Comparison of ENCODE assay signal across 18 cellular contexts in the genomic region with DNA sequence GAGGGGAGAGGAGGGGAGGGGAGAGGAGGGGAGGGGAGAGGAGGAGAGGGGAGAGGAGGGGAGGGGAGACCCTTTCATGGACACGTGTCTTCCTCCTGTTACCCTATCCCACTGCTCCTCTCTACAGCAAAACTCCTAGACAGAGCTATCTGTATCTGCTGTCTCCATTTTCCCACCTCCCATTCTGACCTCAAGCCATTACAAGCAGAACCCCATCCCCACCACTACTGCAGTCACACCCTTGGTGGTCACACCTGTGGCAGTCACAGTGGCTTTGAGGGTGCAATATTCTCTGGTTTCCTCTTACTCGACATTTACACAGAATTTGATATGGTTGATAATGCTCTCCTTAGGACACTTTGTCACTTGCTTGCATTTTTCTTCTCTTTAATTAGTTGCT. TPM values are rescaled to one million over a fixed set of nuclear protein-coding genes. Genes with fewer than 3 reads are reported as not detected.
DNase-seq lines count a peak whose midpoint lies in the region; ATAC-seq and TF ChIP-seq lines count a peak whose summit lies in the region.
"Had no signal": no experiment of that assay in that cellular context is flagged by ENCODE, and none has a peak within 500 bp of the region (broad histone marks: within the 10 kb centered on the region; RNA-seq: fewer than 3 reads in every experiment).

No MANE protein-coding gene starts in this region.

- peaks cover 5% of the 10 kb centered on the region for H3F3A ChIP-seq in SK-N-SH (replicated peaks; ENCODE audit: insufficient read depth)

- no TSS peak for BruUV-seq in MCF 10A (replicated peaks; lab: Mats Ljungman, UMichigan)

- H3K36me3 ChIP-seq in BLaER1 (peaks cover 38% of the 10 kb centered on the region), SK-N-SH (replicated peaks in 1 of 2; ENCODE audit: control insufficient read depth in 1 of 2, insufficient read depth in 2 of 2, low read length in 1 of 2) (no peaks in the 10 kb centered on the region)
- H3K36me3 ChIP-seq in CD8-positive, alpha-beta T cell (ENCODE audit: insufficient read depth, low read length), result no peaks in the 10 kb centered on the region

- H4K20me1 ChIP-seq in BLaER1 (no peaks in the 10 kb centered on the region), SK-N-SH (ENCODE audit: insufficient read depth) (no peaks in the 10 kb centered on the region)

- H3K4me1 ChIP-seq in BLaER1, result peaks cover 94% of the 10 kb centered on the region
- peaks cover 36% of the 10 kb centered on the region for H3K4me1 ChIP-seq in CD8-positive, alpha-beta T cell (ENCODE audit: insufficient read depth, low read length)
- peaks cover 0 to 7% of the 10 kb centered on the region in 2 experiments; a peak in 2 of 4 replicates for H3K4me1 ChIP-seq in SK-N-SH (ENCODE audit: control insufficient read depth in 1 of 2, insufficient read depth in 2 of 2, low read depth in 1 of 2, low read length in 1 of 2)

- peak overlapping the region; percentile 58 for H3K4me2 ChIP-seq in BLaER1
- no peak overlapping the region for H3K4me2 ChIP-seq in SK-N-SH

- H3K9me3 Mint-ChIP-seq in CD8-positive, alpha-beta T cell, result no peaks in the 10 kb centered on the region
- no peaks in the 10 kb centered on the region for H3K9me3 Mint-ChIP-seq in T-helper 2 cell treated with Interferon-gamma antibody and Interleukin-4, amounts not matched to agents 5 μg/mL and 100 μg/mL, for 36 hours
- H3K9me3 Mint-ChIP-seq in immature natural killer cell (no peaks in the 10 kb centered on the region), MCF 10A (ENCODE audit: unreplicated experiment) (no peaks in the 10 kb centered on the region)

- H3K9ac ChIP-seq in BLaER1 (no peak overlapping the region), SK-N-SH (no peak overlapping the region)

- peaks cover 39% of the 10 kb centered on the region for H3K4me1 Mint-ChIP-seq in CD8-positive, alpha-beta T cell (ENCODE audit: low read depth)
- H3K4me1 Mint-ChIP-seq in T-helper 2 cell treated with Interferon-gamma antibody and Interleukin-4, amounts not matched to agents 5 μg/mL and 100 μg/mL, for 36 hours (ENCODE audit: low read depth), result peaks cover 56% of the 10 kb centered on the region
- peaks cover 34 to 61% of the 10 kb centered on the region in 2 donors for H3K4me1 Mint-ChIP-seq in immature natural killer cell
- H3K4me1 Mint-ChIP-seq in MCF 10A (ENCODE audit: insufficient read depth, unreplicated experiment), result peaks cover 14% of the 10 kb centered on the region

- intact Hi-C loops in CD8-positive, alpha-beta T cell (cut with DNase I, micrococcal nuclease), result loop anchor here in 1 of 2 experiments (10.0 kb wide), 1 partner anchor 158 kb away; a partner anchor contains a TSS
- intact Hi-C loops in MCF 10A (cut with micrococcal nuclease), result no loop called here

- no peaks in the 10 kb centered on the region for H3K9me2 ChIP-seq in SK-N-SH

- H3K27me3 ChIP-seq in BLaER1, result no peaks in the 10 kb centered on the region
- H3K27me3 ChIP-seq in CD8-positive, alpha-beta T cell (ENCODE audit: insufficient read depth, low read length), result no peaks in the 10 kb centered on the region
- no peaks in the 10 kb centered on the region for H3K27me3 ChIP-seq in SK-N-SH (ENCODE audit: insufficient read depth)

- H3K9me3 ChIP-seq in BLaER1 (no peaks in the 10 kb centered on the region), SK-N-SH (no peaks in the 10 kb centered on the region)
- H3K9me3 ChIP-seq in CD8-positive, alpha-beta T cell (ENCODE audit: low read length), result no peaks in the 10 kb centered on the region

- DNase-seq in CD8-positive, alpha-beta T cell, result peak in 1 of 7 experiments; percentile 57
- DNase-seq in T-helper 2 cell treated with Interferon-gamma antibody and Interleukin-4, amounts not matched to agents 5 μg/mL and 100 μg/mL, for 36 hours (ENCODE audit: low spot score), result peak; percentile 47
- DNase-seq in immature natural killer cell (peak; percentile 63 to 66 (median 64)), SK-N-SH (no peak), MCF 10A (ENCODE audit: unreplicated experiment) (no peak), mesenteric fat pad (ENCODE audit: low spot score) (no peak)
- DNase-seq: activated gamma-delta T cell treated with Interleukin-2 at 50 U/mL for 16 hours, GDM1, left colon, midbrain, MM.1S, NCI-H2029 treated with DMSO at 0.1 percent for 48 hours, NCI-H526, nucleus accumbens, right cardiac atrium had no signal

- peak overlapping the region; percentile 61 for H3K27ac ChIP-seq in BLaER1
- H3K27ac ChIP-seq in CD8-positive, alpha-beta T cell (ENCODE audit: low read depth, low read length), result no peak overlapping the region
- no peak overlapping the region for H3K27ac ChIP-seq in SK-N-SH (ENCODE audit: low read depth in 2 of 2, low read length in 1 of 2)
- H3K27ac ChIP-seq: SK-N-MC had no signal

- H3K4me3 ChIP-seq in BLaER1 (no peak overlapping the region), SK-N-SH (ENCODE audit: low read depth in 2 of 2, low read length in 1 of 2) (no peak overlapping the region)
- H3K4me3 ChIP-seq in CD8-positive, alpha-beta T cell (ENCODE audit: low read depth, low read length), result no peak overlapping the region
- H3K4me3 ChIP-seq: SK-N-MC had no signal

- H3K36me3 Mint-ChIP-seq in CD8-positive, alpha-beta T cell, result no peaks in the 10 kb centered on the region
- H3K36me3 Mint-ChIP-seq in T-helper 2 cell treated with Interferon-gamma antibody and Interleukin-4, amounts not matched to agents 5 μg/mL and 100 μg/mL, for 36 hours (ENCODE audit: low read depth), result peaks cover 25% of the 10 kb centered on the region
- H3K36me3 Mint-ChIP-seq in immature natural killer cell (peaks cover 4 to 10% (median 9%) of the 10 kb centered on the region in 3 donors), MCF 10A (ENCODE audit: insufficient read depth, unreplicated experiment) (no peaks in the 10 kb centered on the region)

- no peaks in the 10 kb centered on the region for H3K27me3 Mint-ChIP-seq in CD8-positive, alpha-beta T cell (ENCODE audit: low read depth)
- H3K27me3 Mint-ChIP-seq in T-helper 2 cell treated with Interferon-gamma antibody and Interleukin-4, amounts not matched to agents 5 μg/mL and 100 μg/mL, for 36 hours (ENCODE audit: low read depth), result no peaks in the 10 kb centered on the region
- peaks cover 2 to 11% (median 11%) of the 10 kb centered on the region in 3 donors for H3K27me3 Mint-ChIP-seq in immature natural killer cell (ENCODE audit: low read depth in 3 of 3)
- no peaks in the 10 kb centered on the region for H3K27me3 Mint-ChIP-seq in MCF 10A (ENCODE audit: insufficient read depth, unreplicated experiment)

- 78% methylated on average over 2 of the region's 2 CpGs for WGBS in SK-N-SH (ENCODE audit: low lambda C conversion rate)

- H2AFZ ChIP-seq in SK-N-SH (ENCODE audit: low read depth), result no peak overlapping the region

- no peak overlapping the region for H3K4me3 Mint-ChIP-seq in CD8-positive, alpha-beta T cell
- peak overlapping the region; percentile 56 for H3K4me3 Mint-ChIP-seq in T-helper 2 cell treated with Interferon-gamma antibody and Interleukin-4, amounts not matched to agents 5 μg/mL and 100 μg/mL, for 36 hours
- H3K4me3 Mint-ChIP-seq in immature natural killer cell (peak overlapping the region; percentile 69 to 80 (median 70)), MCF 10A (ENCODE audit: unreplicated experiment) (no peak overlapping the region)

- POLR2A ChIA-PET in CD8-positive, alpha-beta T cell (lab: Charles Lee), result interaction anchor here (1.0 to 3.0 kb wide), 4 partner anchors 8 to 65 kb away, joined by 3 to 15 read pairs (median 8); a partner anchor contains a TSS
- POLR2A ChIA-PET in SK-N-SH (lab: Yijun Ruan, JAX), result no interaction called here
- POLR2A ChIA-PET in MCF 10A (lab: Yijun Ruan, JAX), result no interaction called here

- CTCF ChIA-PET in CD8-positive, alpha-beta T cell (lab: Charles Lee), result interaction anchor here (1.3 kb wide), 1 partner anchor 8 kb away, joined by 7 read pairs; no protein-coding TSS in a partner anchor
- CTCF ChIA-PET in SK-N-SH (lab: Yijun Ruan, JAX) (interaction anchor here (1.1 to 1.7 kb wide), 2 partner anchors 19 to 162 kb away, joined by 3 read pairs; no protein-coding TSS in a partner anchor), MCF 10A (lab: Yijun Ruan, JAX) (no interaction called here)

- TF ChIP-seq CTCF in CD8-positive, alpha-beta T cell (IDR thresholded peaks at IDR 0.05), result no peak
- no peak for TF ChIP-seq CTCF in SK-N-SH (IDR thresholded peaks at IDR 0.05)
- no peak for TF ChIP-seq CTCF in MCF 10A (IDR thresholded peaks at IDR 0.05; ENCODE audit: unreplicated experiment)

- no peak for ATAC-seq in CD8-positive, alpha-beta T cell
- ATAC-seq: left colon, Panc1, right cardiac atrium had no signal

- H3K27ac Mint-ChIP-seq in CD8-positive, alpha-beta T cell, result peak overlapping the region; percentile 15
- peak overlapping the region; percentile 88 for H3K27ac Mint-ChIP-seq in T-helper 2 cell treated with Interferon-gamma antibody and Interleukin-4, amounts not matched to agents 5 μg/mL and 100 μg/mL, for 36 hours
- H3K27ac Mint-ChIP-seq in immature natural killer cell, result peak overlapping the region; percentile 45 to 85 (median 67)
- H3K27ac Mint-ChIP-seq in MCF 10A (ENCODE audit: low read depth, unreplicated experiment), result no peak overlapping the region

- no peak for TF ChIP-seq EP300 in SK-N-SH (IDR thresholded peaks at IDR 0.05; ENCODE audit: borderline replicate concordance in 1 of 2, low read depth in 1 of 2, low read length in 1 of 2)

- H3K79me2 ChIP-seq in SK-N-SH (ENCODE audit: insufficient read depth), result no peaks in the 10 kb centered on the region

- TF ChIP-seq RAD21 in SK-N-SH (IDR thresholded peaks at IDR 0.05; ENCODE audit: low read length), result no peak

TF ChIP-seq in SK-N-SH, 30 proteins besides CTCF, POLR2A, EP300 and RAD21:
- no peak for TF ChIP-seq TCF12 (IDR thresholded peaks at IDR 0.05)
- TF ChIP-seq GABPA (IDR thresholded peaks at IDR 0.05; ENCODE audit: low read depth), result no peak
TF ChIP-seq in SK-N-SH: peak in this region for 0.

RNA-seq across cellular contexts. Expression of a gene that starts 36.1 kb away (rescaled TPM):
- total RNA-seq in CD8-positive, alpha-beta T cell, result 1 to 10 TPM; 1.5 to 2.0 TPM
- polyA plus RNA-seq in immature natural killer cell (10 to 100 TPM; 36.1 to 49.1 (median 45.8) TPM), SK-N-SH (2012; rRNA removed) (2.8 and 4.3 TPM in 2 replicates)
- 3.2 and 3.4 TPM in 2 replicates for polyA plus RNA-seq in SK-N-SH (2012; cell fraction: cytosol; rRNA removed)
- polyA plus RNA-seq in SK-N-SH (2012; cell fraction: nucleus; rRNA removed), result 2.4 and 4.7 TPM in 2 replicates
- total RNA-seq in MCF 10A (2022) (2.4 TPM in 2 replicates), mesenteric fat pad (11.8 TPM)

Comparison
In these comparisons a context has a peak if more than half of its experiments do, and no peak if none do; other contexts are left out.
1. DNase-seq: peak in T-helper 2 cell treated with Interferon-gamma antibody and Interleukin-4, amounts not matched to agents 5 μg/mL and 100 μg/mL, for 36 hours (single experiment) and immature natural killer cell (3 of 3); none in SK-N-SH (single experiment), MCF 10A (single experiment) and mesenteric fat pad (single experiment).
2. H3K4me3 Mint-ChIP-seq: peak in T-helper 2 cell treated with Interferon-gamma antibody and Interleukin-4, amounts not matched to agents 5 μg/mL and 100 μg/mL, for 36 hours (single experiment) and immature natural killer cell (5 of 5); none in CD8-positive, alpha-beta T cell (single experiment) and MCF 10A (single experiment).